ENCODE assay signal across 9 cellular contexts in genomic region chr1:109762821-109763645, GRCh38. TPM values are rescaled to one million over a fixed set of nuclear protein-coding genes. Genes with fewer than 3 reads are reported as not detected.
DNase-seq lines count a peak whose midpoint lies in the region; ATAC-seq and TF ChIP-seq lines count a peak whose summit lies in the region.
"Had no signal": no experiment of that assay in that cellular context is flagged by ENCODE, and none has a peak within 500 bp of the region (broad histone marks: within the 10 kb centered on the region; RNA-seq: fewer than 3 reads in every experiment).

No MANE protein-coding gene starts in this region.

- H3K4me3 ChIP-seq in WERI-Rb-1 (ENCODE audit: low read depth, low read length): no peak overlapping the region
- peak overlapping the region; percentile 4 to 62 (median 50) for H3K4me3 ChIP-seq in transverse colon

- ATAC-seq in GM21447 (IDR thresholded peaks at IDR 0.05; ENCODE audit: unreplicated experiment): no peak

- H3K27ac ChIP-seq in WERI-Rb-1 (no peak overlapping the region), transverse colon (peak overlapping the region; percentile 81 to 96 (median 90))

- peaks cover 22 to 52% (median 46%) of the 10 kb centered on the region in 4 donors for H3K4me1 ChIP-seq in transverse colon

- no peak for TF ChIP-seq EP300 in transverse colon (IDR thresholded peaks at IDR 0.05; ENCODE audit: low read depth)

- 34 to 38% methylated on average over 6 to 11 of the region's 11 CpGs for WGBS in transverse colon (ENCODE audit: low coverage in 1 of 2), 2 donors

- H3K36me3 ChIP-seq in WERI-Rb-1: no peaks in the 10 kb centered on the region
- H3K36me3 ChIP-seq in transverse colon: peaks cover 0 to under 1% (median 0%) of the 10 kb centered on the region in 4 donors

- intact Hi-C loops in transverse colon (cut with DNase I; ENCODE audit: low total_unique reads): no loop called here

- H3K27me3 ChIP-seq in WERI-Rb-1 (ENCODE audit: insufficient read depth, low read depth, severe bottlenecking) (no peaks in the 10 kb centered on the region), transverse colon (no peaks in the 10 kb centered on the region)

- H3K9me3 ChIP-seq in WERI-Rb-1 (ENCODE audit: severe bottlenecking) (no peaks in the 10 kb centered on the region), transverse colon (no peaks in the 10 kb centered on the region)

- peak; percentile 26 for DNase-seq in activated CD4-positive, CD25-positive, alpha-beta regulatory T cell treated with anti-CD3 and anti-CD28 coated beads, Interleukin-2, amount 50 U/mL, for 72 hours
- DNase-seq in activated CD4-positive, CD25-positive, alpha-beta regulatory T cell (lab: John Stamatoyannopoulos, UW): no peak
- DNase-seq in WERI-Rb-1 (peak; percentile 2), hepatic stellate cell (ENCODE audit: low spot score) (peak; percentile 81), transverse colon (peak; percentile 47), NCI-H1417 treated with DMSO at 0.1 percent for 48 hours (lab: John Stamatoyannopoulos, UW) (no peak), cerebellar cortex (ENCODE audit: low spot score) (no peak)
- DNase-seq: activated CD4-positive, alpha-beta T cell treated with anti-CD3 and anti-CD28 coated beads for 1 hour had no signal

- TF ChIP-seq CTCF in WERI-Rb-1 (IDR thresholded peaks at IDR 0.05; ENCODE audit: low read depth, low read length): no peak
- TF ChIP-seq CTCF in transverse colon (IDR thresholded peaks at IDR 0.05): no peak

- in situ Hi-C loops in transverse colon (cut with MboI; ENCODE audit: low pct_ligation_motif_present in 1 of 4, low pct_unique_long_range_greater_than_20kb in 1 of 4, low sequenced_read_pairs in 3 of 4): loop anchor here in 1 of 4 donors (5.0 kb wide), 1 partner anchor 111 kb away; no protein-coding TSS in a partner anchor

- TF ChIP-seq POLR2A in transverse colon (IDR thresholded peaks at IDR 0.05): no peak

RNA-seq across cellular contexts. Expression of gene EPS8L3, which starts 0.7 kb away (rescaled TPM):
- 100 to 1,000 TPM; 228 to 468 (median 363) TPM for total RNA-seq in transverse colon

RNA-seq across cellular contexts. Expression of gene GSTM3, which starts 22.2 kb away (rescaled TPM):
- 10 to 100 TPM in 3 of 4 donors, 1 to 10 TPM in 1; 8.2 to 34.1 (median 24.3) TPM for total RNA-seq in transverse colon

RNA-seq across cellular contexts. Expression of gene GSTM5, which starts 51.0 kb away (rescaled TPM):
- 1 to 10 TPM in 2 of 4 donors, not detected in 2; 1.2 to 1.4 TPM for total RNA-seq in transverse colon

Comparison
In these comparisons a context has a peak if more than half of its experiments do, and no peak if none do; other contexts are left out.
1. DNase-seq: peak in activated CD4-positive, CD25-positive, alpha-beta regulatory T cell treated with anti-CD3 and anti-CD28 coated beads, Interleukin-2, amount 50 U/mL, for 72 hours (single experiment), WERI-Rb-1 (single experiment), hepatic stellate cell (single experiment) and transverse colon (single experiment); none in activated CD4-positive, CD25-positive, alpha-beta regulatory T cell (0 of 4), NCI-H1417 treated with DMSO at 0.1 percent for 48 hours (single experiment) and cerebellar cortex (single experiment).